8 cellular contexts compared by ENCODE assay signal in the genomic region with DNA sequence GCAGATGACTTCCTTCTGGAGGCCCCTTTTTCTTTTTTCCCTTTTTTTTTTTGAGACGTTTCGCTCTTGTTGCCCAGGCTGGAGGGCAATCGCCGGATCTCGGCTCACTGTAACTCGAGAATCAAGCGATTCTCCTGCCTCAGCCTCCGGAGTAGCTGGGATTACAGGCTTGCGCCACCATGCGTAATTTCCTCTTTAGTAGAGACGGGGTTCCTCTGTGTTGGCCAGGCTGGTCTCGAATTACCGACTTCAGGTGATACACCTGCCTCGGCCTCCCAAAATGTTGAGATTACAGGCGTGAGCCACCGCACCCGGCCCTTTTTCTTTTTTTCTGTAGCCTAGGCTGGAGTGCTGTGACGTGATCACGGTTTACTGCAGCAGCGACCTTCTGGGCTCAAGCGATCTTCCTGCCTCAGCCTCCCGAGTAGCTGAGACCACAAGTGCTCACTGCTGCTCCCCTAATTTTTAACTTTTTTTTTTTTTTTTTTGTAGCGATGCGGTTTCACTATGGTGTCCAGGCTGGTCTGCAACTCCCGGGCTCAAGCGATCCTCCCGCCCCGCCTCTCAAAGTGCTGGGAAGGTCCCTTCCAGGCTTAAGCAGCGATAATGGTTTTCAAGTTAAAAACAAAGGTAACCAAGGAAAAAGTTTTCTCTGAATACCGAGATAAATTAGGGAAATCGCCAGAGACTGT.
A peak's percentile ranks its signal among the peaks of the same experiment; 100 is the strongest.
DNase-seq lines count a peak whose midpoint lies in the region; ATAC-seq and TF ChIP-seq lines count a peak whose summit lies in the region.

No MANE protein-coding gene starts in this region.

- peak; percentile 32 for DNase-seq in activated naive CD4-positive, alpha-beta T cell treated with Interleukin-2 at 50 U/mL for 16 hours
- DNase-seq in glomerular visceral epithelial cell (ENCODE audit: extremely low spot score) (peak; percentile 44), HPDE6-E6E7 (ENCODE audit: extremely low spot score) (no peak)

- ATAC-seq in HG03095 (IDR thresholded peaks at IDR 0.05; ENCODE audit: unreplicated experiment) = peak; percentile 15

- H3K4me2 ChIP-seq in OCI-LY1 (ENCODE audit: low read length) = peak overlapping the region; percentile 87

- no peaks in the 10 kb centered on the region for H4K20me1 ChIP-seq in OCI-LY1 (ENCODE audit: insufficient read depth, low read length)

- H3K27ac ChIP-seq in ACC112 (ENCODE audit: low read depth, low read length) = peak overlapping the region; percentile 84
- H3K27ac ChIP-seq in OCI-LY1 (ENCODE audit: low read depth, low read length, poor library complexity, severe bottlenecking) = peak overlapping the region; percentile 78
- peak overlapping the region; percentile 87 for H3K27ac ChIP-seq in neutrophil

- TF ChIP-seq CTCF in GM12875 (IDR thresholded peaks at IDR 0.05; ENCODE audit: borderline replicate concordance, insufficient read depth, low read depth, low read length) (no peak), OCI-LY1 (IDR thresholded peaks at IDR 0.05; ENCODE audit: low read length) (0 out of 2 replicates have a peak, but pooled peaks have one; percentile 14), neutrophil (IDR thresholded peaks at IDR 0.05) (no peak)

- H2AFZ ChIP-seq in ACC112 (ENCODE audit: low read length, unreplicated experiment) (peak overlapping the region; percentile 85), OCI-LY1 (ENCODE audit: low read length) (no peak overlapping the region; the same call in 1 of the 2 replicates)

- H3K79me2 ChIP-seq in ACC112 (ENCODE audit: control insufficient read depth, insufficient read depth, low read length, unreplicated experiment) (peaks cover 40% of the 10 kb centered on the region), OCI-LY1 (ENCODE audit: insufficient read depth, low read length) (peaks cover 40% of the 10 kb centered on the region)

- peak overlapping the region; percentile 87 for H3K4me3 ChIP-seq in ACC112 (ENCODE audit: low read depth, low read length)
- peak overlapping the region; percentile 65 for H3K4me3 ChIP-seq in GM12875 (ENCODE audit: low read depth, low read length)
- H3K4me3 ChIP-seq in OCI-LY1 (ENCODE audit: low read depth, low read length, poor library complexity, severe bottlenecking) = peak overlapping the region; percentile 97
- peak overlapping the region; percentile 71 to 75 for H3K4me3 ChIP-seq in neutrophil (ENCODE audit: low read depth in 1 of 2, low read length in 1 of 2)

- H3K9me3 ChIP-seq in OCI-LY1 (ENCODE audit: low read length) (no peaks in the 10 kb centered on the region), neutrophil (no peaks in the 10 kb centered on the region)

- H3K36me3 ChIP-seq in ACC112 (ENCODE audit: insufficient read depth, low read length) (no peaks in the 10 kb centered on the region), OCI-LY1 (ENCODE audit: insufficient read depth, low read length) (peaks cover 8% of the 10 kb centered on the region; the same call in 1 of the 2 replicates), neutrophil (no peaks in the 10 kb centered on the region)

- no peaks in the 10 kb centered on the region for H3K27me3 ChIP-seq in ACC112 (ENCODE audit: insufficient read depth, low read length)
- no peaks in the 10 kb centered on the region for H3K27me3 ChIP-seq in OCI-LY1 (ENCODE audit: insufficient read depth, low read length)
- no peaks in the 10 kb centered on the region for H3K27me3 ChIP-seq in neutrophil

- no peaks in the 10 kb centered on the region for H3F3A ChIP-seq in OCI-LY1 (ENCODE audit: insufficient read depth, low read length)

- peak overlapping the region; percentile 87 for H3K9ac ChIP-seq in OCI-LY1 (ENCODE audit: low read length)

- H3K9me2 ChIP-seq in OCI-LY1 (ENCODE audit: low read depth, low read length) = no peaks in the 10 kb centered on the region

- H3K4me1 ChIP-seq in ACC112 (ENCODE audit: control insufficient read depth, insufficient read depth, low read length, unreplicated experiment) = peaks cover 9% of the 10 kb centered on the region
- H3K4me1 ChIP-seq in OCI-LY1 (ENCODE audit: insufficient read depth, low read length, severe bottlenecking) = peaks cover 41% of the 10 kb centered on the region
- H3K4me1 ChIP-seq in neutrophil (ENCODE audit: control insufficient read depth in 1 of 2, insufficient read depth in 1 of 2, low read depth in 1 of 2, low read length in 1 of 2) = peaks cover 28 to 35% of the 10 kb centered on the region in 2 experiments
